Comparison of ENCODE assay signal across 1 cellular context in the genomic region with DNA sequence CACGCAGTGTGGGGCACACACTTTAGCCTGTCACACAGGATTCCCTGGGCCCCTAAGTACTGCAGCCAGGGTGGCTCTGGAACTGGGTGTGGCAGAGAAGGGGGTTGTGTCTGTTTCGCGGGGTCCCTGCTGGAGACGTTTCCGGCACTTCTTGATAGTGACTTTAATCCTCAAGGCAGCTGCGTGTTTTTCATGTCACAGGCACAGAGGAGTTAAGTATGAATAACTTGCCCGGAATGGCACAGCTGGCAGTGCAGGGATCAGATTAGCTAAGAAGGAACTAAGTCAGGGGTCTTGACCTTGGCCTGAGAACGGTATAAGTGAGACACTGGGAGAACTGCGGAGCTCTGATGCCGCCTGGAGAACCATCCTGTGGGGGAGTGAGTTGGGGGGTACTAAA.
TF ChIP-seq lines count a peak whose summit lies in the region.

No MANE protein-coding gene starts in this region.

TF ChIP-seq in GM23338, 12 proteins besides CTCF, POLR2A, EP300 and RAD21 (continued from another document):
- TF ChIP-seq, protein P1, sequence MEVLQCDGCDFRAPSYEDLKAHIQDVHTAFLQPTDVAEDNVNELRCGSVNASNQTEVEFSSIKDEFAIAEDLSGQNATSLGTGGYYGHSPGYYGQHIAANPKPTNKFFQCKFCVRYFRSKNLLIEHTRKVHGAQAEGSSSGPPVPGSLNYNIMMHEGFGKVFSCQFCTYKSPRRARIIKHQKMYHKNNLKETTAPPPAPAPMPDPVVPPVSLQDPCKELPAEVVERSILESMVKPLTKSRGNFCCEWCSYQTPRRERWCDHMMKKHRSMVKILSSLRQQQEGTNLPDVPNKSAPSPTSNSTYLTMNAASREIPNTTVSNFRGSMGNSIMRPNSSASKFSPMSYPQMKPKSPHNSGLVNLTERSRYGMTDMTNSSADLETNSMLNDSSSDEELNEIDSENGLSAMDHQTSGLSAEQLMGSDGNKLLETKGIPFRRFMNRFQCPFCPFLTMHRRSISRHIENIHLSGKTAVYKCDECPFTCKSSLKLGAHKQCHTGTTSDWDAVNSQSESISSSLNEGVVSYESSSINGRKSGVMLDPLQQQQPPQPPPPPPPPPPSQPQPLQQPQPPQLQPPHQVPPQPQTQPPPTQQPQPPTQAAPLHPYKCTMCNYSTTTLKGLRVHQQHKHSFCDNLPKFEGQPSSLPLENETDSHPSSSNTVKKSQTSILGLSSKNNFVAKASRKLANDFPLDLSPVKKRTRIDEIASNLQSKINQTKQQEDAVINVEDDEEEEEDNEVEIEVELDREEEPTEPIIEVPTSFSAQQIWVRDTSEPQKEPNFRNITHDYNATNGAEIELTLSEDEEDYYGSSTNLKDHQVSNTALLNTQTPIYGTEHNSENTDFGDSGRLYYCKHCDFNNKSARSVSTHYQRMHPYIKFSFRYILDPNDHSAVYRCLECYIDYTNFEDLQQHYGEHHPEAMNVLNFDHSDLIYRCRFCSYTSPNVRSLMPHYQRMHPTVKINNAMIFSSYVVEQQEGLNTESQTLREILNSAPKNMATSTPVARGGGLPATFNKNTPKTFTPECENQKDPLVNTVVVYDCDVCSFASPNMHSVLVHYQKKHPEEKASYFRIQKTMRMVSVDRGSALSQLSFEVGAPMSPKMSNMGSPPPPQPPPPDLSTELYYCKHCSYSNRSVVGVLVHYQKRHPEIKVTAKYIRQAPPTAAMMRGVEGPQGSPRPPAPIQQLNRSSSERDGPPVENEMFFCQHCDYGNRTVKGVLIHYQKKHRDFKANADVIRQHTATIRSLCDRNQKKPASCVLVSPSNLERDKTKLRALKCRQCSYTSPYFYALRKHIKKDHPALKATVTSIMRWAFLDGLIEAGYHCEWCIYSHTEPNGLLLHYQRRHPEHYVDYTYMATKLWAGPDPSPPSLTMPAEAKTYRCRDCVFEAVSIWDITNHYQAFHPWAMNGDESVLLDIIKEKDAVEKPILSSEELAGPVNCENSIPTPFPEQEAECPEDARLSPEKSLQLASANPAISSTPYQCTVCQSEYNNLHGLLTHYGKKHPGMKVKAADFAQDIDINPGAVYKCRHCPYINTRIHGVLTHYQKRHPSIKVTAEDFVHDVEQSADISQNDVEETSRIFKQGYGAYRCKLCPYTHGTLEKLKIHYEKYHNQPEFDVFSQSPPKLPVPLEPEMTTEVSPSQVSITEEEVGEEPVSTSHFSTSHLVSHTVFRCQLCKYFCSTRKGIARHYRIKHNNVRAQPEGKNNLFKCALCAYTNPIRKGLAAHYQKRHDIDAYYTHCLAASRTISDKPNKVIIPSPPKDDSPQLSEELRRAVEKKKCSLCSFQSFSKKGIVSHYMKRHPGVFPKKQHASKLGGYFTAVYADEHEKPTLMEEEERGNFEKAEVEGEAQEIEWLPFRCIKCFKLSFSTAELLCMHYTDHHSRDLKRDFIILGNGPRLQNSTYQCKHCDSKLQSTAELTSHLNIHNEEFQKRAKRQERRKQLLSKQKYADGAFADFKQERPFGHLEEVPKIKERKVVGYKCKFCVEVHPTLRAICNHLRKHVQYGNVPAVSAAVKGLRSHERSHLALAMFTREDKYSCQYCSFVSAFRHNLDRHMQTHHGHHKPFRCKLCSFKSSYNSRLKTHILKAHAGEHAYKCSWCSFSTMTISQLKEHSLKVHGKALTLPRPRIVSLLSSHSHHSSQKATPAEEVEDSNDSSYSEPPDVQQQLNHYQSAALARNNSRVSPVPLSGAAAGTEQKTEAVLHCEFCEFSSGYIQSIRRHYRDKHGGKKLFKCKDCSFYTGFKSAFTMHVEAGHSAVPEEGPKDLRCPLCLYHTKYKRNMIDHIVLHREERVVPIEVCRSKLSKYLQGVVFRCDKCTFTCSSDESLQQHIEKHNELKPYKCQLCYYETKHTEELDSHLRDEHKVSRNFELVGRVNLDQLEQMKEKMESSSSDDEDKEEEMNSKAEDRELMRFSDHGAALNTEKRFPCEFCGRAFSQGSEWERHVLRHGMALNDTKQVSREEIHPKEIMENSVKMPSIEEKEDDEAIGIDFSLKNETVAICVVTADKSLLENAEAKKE (CRISPR knock-in tag; IDR thresholded peaks at IDR 0.05): no peak
- TF ChIP-seq ZNF114 (CRISPR knock-in tag; IDR thresholded peaks at IDR 0.05) (no peak), EZH2 (IDR thresholded peaks at IDR 0.05; ENCODE audit: low read depth, unreplicated experiment) (no peak), ZNF331 (CRISPR knock-in tag; IDR thresholded peaks at IDR 0.05; ENCODE audit: low read depth) (no peak)
- TF ChIP-seq, protein P2, sequence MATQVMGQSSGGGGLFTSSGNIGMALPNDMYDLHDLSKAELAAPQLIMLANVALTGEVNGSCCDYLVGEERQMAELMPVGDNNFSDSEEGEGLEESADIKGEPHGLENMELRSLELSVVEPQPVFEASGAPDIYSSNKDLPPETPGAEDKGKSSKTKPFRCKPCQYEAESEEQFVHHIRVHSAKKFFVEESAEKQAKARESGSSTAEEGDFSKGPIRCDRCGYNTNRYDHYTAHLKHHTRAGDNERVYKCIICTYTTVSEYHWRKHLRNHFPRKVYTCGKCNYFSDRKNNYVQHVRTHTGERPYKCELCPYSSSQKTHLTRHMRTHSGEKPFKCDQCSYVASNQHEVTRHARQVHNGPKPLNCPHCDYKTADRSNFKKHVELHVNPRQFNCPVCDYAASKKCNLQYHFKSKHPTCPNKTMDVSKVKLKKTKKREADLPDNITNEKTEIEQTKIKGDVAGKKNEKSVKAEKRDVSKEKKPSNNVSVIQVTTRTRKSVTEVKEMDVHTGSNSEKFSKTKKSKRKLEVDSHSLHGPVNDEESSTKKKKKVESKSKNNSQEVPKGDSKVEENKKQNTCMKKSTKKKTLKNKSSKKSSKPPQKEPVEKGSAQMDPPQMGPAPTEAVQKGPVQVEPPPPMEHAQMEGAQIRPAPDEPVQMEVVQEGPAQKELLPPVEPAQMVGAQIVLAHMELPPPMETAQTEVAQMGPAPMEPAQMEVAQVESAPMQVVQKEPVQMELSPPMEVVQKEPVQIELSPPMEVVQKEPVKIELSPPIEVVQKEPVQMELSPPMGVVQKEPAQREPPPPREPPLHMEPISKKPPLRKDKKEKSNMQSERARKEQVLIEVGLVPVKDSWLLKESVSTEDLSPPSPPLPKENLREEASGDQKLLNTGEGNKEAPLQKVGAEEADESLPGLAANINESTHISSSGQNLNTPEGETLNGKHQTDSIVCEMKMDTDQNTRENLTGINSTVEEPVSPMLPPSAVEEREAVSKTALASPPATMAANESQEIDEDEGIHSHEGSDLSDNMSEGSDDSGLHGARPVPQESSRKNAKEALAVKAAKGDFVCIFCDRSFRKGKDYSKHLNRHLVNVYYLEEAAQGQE (IDR thresholded peaks at IDR 0.05; ENCODE audit: unreplicated experiment): no peak
TF ChIP-seq in GM23338: peak in this region for 0.
